18 cellular contexts compared by ENCODE assay signal in genomic region chr10:59124187-59124586, GRCh38. TPM values are rescaled to one million over a fixed set of nuclear protein-coding genes. Genes with fewer than 3 reads are reported as not detected.
A peak's percentile ranks its signal among the peaks of the same experiment; 100 is the strongest.
DNase-seq lines count a peak whose midpoint lies in the region; ATAC-seq and TF ChIP-seq lines count a peak whose summit lies in the region.
"Had no signal": no experiment of that assay in that cellular context is flagged by ENCODE, and none has a peak within 500 bp of the region (broad histone marks: within the 10 kb centered on the region; RNA-seq: fewer than 3 reads in every experiment).

No MANE protein-coding gene starts in this region.

- peaks cover 3% of the 10 kb centered on the region for H3K36me3 Mint-ChIP-seq in neural crest cell (ENCODE audit: low read depth)
- H3K36me3 Mint-ChIP-seq in natural killer cell treated with Interleukin-12 subunit alpha and Interleukin-12 subunit beta and Interleukin-15 and Interleukin-18, amount 100 ng/mL, for 72 hours: no peaks in the 10 kb centered on the region
- H3K36me3 Mint-ChIP-seq: CD14-positive monocyte; CD8-positive, alpha-beta memory T cell had no signal

- no peak for TF ChIP-seq CTCF in neural crest cell (conservative IDR thresholded peaks at IDR 0.05)

- intact Hi-C loops in head of caudate nucleus (cut with DNase I): no loop called here

- no peak for ATAC-seq in natural killer cell treated with Interleukin-12 subunit alpha and Interleukin-12 subunit beta and Interleukin-15 and Interleukin-18, amount 100 ng/mL, for 72 hours
- ATAC-seq: GM23338 had no signal

- H3K27me3 Mint-ChIP-seq in neural crest cell (ENCODE audit: low read depth): no peaks in the 10 kb centered on the region
- H3K27me3 Mint-ChIP-seq in natural killer cell treated with Interleukin-12 subunit alpha and Interleukin-12 subunit beta and Interleukin-15 and Interleukin-18, amount 100 ng/mL, for 72 hours: no peaks in the 10 kb centered on the region
- H3K27me3 Mint-ChIP-seq: CD4-positive, alpha-beta T cell; CD8-positive, alpha-beta memory T cell had no signal

- peak; percentile 23 for DNase-seq in Ammon's horn (ENCODE audit: low spot score)
- DNase-seq in head of caudate nucleus: peak in 37 of 42 donors; percentile 4 to 80 (median 34)
- no peak for DNase-seq in neural crest cell (ENCODE audit: low read depth, low spot score)
- no peak for DNase-seq in NAMALWA (ENCODE audit: low spot score)
- no peak for DNase-seq in natural killer cell treated with Interleukin-12 subunit alpha and Interleukin-12 subunit beta and Interleukin-15 and Interleukin-18, amount 100 ng/mL, for 72 hours (ENCODE audit: low spot score)
- DNase-seq in glomerular visceral epithelial cell (ENCODE audit: extremely low spot score): no peak
- DNase-seq: BE2C; CD4-positive, alpha-beta T cell; CD8-positive, alpha-beta memory T cell; DMS 273 treated with DMSO at 0.1 percent for 48 hours; DMS53; DMS79 treated with DMSO at 0.1 percent for 48 hours; GF-D8; HFFc6 had no signal

- peaks cover 9% of the 10 kb centered on the region for H3K4me1 Mint-ChIP-seq in neural crest cell
- no peaks in the 10 kb centered on the region for H3K4me1 Mint-ChIP-seq in natural killer cell treated with Interleukin-12 subunit alpha and Interleukin-12 subunit beta and Interleukin-15 and Interleukin-18, amount 100 ng/mL, for 72 hours (ENCODE audit: low read depth in 2 of 2)
- H3K4me1 Mint-ChIP-seq: CD14-positive monocyte; CD8-positive, alpha-beta memory T cell; GM23338 had no signal

- H3K9me3 Mint-ChIP-seq in neural crest cell: peaks cover 3% of the 10 kb centered on the region
- H3K9me3 Mint-ChIP-seq in natural killer cell treated with Interleukin-12 subunit alpha and Interleukin-12 subunit beta and Interleukin-15 and Interleukin-18, amount 100 ng/mL, for 72 hours: peaks cover 25% of the 10 kb centered on the region
- H3K9me3 Mint-ChIP-seq: HFFc6 had no signal

- peak overlapping the region; percentile 21 for H3K27ac Mint-ChIP-seq in neural crest cell (ENCODE audit: unreplicated experiment)
- no peak overlapping the region for H3K27ac Mint-ChIP-seq in natural killer cell treated with Interleukin-12 subunit alpha and Interleukin-12 subunit beta and Interleukin-15 and Interleukin-18, amount 100 ng/mL, for 72 hours
- H3K27ac Mint-ChIP-seq: CD14-positive monocyte; CD4-positive, alpha-beta T cell; GM23338; HFFc6 had no signal

- H3K4me3 Mint-ChIP-seq in neural crest cell: no peak overlapping the region
- H3K4me3 Mint-ChIP-seq in natural killer cell treated with Interleukin-12 subunit alpha and Interleukin-12 subunit beta and Interleukin-15 and Interleukin-18, amount 100 ng/mL, for 72 hours: no peak overlapping the region
- H3K4me3 Mint-ChIP-seq: CD14-positive monocyte; CD4-positive, alpha-beta T cell; CD8-positive, alpha-beta memory T cell; GM23338; HFFc6 had no signal

RNA-seq across cellular contexts. Expression of gene PHYHIPL, which starts 52.3 kb away (rescaled TPM):
- 17.1 and 17.5 TPM in 2 replicates for total RNA-seq in neural crest cell
- total RNA-seq in natural killer cell treated with Interleukin-12 subunit alpha and Interleukin-12 subunit beta and Interleukin-15 and Interleukin-18, amount 100 ng/mL, for 72 hours: not detected
- total RNA-seq: CD4-positive, alpha-beta T cell; CD8-positive, alpha-beta memory T cell; Daoy; G401; HFFc6 had no signal

Comparison
In these comparisons a context has a peak if more than half of its experiments do, and no peak if none do; other contexts are left out.
1. DNase-seq: peak in Ammon's horn (single experiment) and head of caudate nucleus (37 of 42); none in neural crest cell (single experiment), NAMALWA (single experiment), natural killer cell treated with Interleukin-12 subunit alpha and Interleukin-12 subunit beta and Interleukin-15 and Interleukin-18, amount 100 ng/mL, for 72 hours (single experiment) and glomerular visceral epithelial cell (single experiment).
2. RNA of gene PHYHIPL, which starts 52.3 kb away (total RNA-seq): 17.1 to 17.5 TPM in neural crest cell; not detected in natural killer cell treated with Interleukin-12 subunit alpha and Interleukin-12 subunit beta and Interleukin-15 and Interleukin-18, amount 100 ng/mL, for 72 hours; every median in the first group is over 10 times any median in the second.